Comparison of ENCODE assay signal across 8 cellular contexts in the genomic region with DNA sequence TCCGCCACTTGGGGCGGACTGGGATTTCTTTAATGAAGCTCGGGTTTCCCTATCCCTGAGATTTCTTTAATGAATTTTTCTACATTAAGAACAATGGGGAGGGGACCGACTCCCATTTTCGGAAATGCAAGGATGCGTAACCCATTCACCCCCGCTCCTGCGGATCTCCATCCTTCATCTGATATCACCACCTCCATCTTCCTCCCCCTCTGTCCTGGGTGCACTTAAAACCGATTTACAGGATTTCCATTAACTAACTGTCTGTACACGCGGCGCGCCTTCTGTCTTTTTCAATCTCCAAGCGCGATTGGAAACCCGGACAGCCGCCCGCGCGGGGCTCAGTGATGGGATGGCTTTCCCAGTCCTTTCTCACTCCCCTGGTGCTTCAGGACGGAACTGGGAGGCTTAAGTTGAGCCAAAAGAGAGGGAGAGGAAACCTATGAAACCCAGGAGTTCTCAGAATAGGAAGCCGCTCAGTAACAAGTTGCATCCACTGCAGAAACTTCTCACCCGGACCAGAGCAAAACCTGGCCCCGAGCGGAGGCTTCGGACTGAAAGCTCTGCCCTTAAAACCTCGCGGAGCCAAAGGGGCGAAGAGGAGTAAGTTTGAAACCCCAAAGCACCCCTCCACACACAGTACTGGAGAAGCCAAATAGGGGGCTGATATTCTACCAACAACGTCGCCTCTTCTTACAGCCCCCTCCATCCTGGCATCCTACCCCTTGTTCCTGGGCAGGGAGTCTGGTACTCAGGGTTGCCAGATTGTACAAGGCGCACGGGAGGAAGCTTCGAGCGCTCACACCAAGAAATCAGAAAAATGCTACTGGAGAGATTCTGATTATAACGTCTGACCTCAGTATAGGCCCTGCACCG. TPM values are rescaled to one million over a fixed set of nuclear protein-coding genes. Genes with fewer than 3 reads are reported as not detected.
DNase-seq lines count a peak whose midpoint lies in the region; ATAC-seq and TF ChIP-seq lines count a peak whose summit lies in the region.

No MANE protein-coding gene starts in this region.

- peaks cover 0 to 22% of the 10 kb centered on the region in 2 donors for H3K27me3 ChIP-seq in breast epithelium
- peaks cover 23 to 76% of the 10 kb centered on the region in 2 donors for H3K27me3 ChIP-seq in left lung
- peaks cover 70% of the 10 kb centered on the region for H3K27me3 ChIP-seq in transverse colon

- CTCF ChIA-PET in activated naive CD4-positive, alpha-beta T cell treated with anti-CD3 and anti-CD28 coated beads for 36 hours (lab: Charles Lee): interaction anchor here (0.7 to 6.0 kb wide), 2 partner anchors 122 to 1115 kb away, joined by 3 to 64 read pairs; no protein-coding TSS in a partner anchor

- ATAC-seq in activated naive CD4-positive, alpha-beta T cell treated with anti-CD3 and anti-CD28 coated beads, Interleukin-2, amount 50 U/mL, for 72 hours: no peak
- no peak for ATAC-seq in left lung
- ATAC-seq in GM21825 (IDR thresholded peaks at IDR 0.05; ENCODE audit: unreplicated experiment): no peak
- ATAC-seq in HG03045 (IDR thresholded peaks at IDR 0.05; ENCODE audit: unreplicated experiment): no peak

- DNase-seq in activated naive CD4-positive, alpha-beta T cell treated with anti-CD3 and anti-CD28 coated beads for 36 hours: no peak
- no peak for DNase-seq in activated naive CD4-positive, alpha-beta T cell treated with anti-CD3 and anti-CD28 coated beads, Interleukin-2, amount 50 U/mL, for 72 hours (ENCODE audit: low spot score in 2 of 2)
- no peak for DNase-seq in breast epithelium (ENCODE audit: low spot score in 2 of 2)
- peak; percentile 32 to 74 for DNase-seq in left lung
- no peak for DNase-seq in transverse colon
- no peak for DNase-seq in glomerular visceral epithelial cell (ENCODE audit: extremely low spot score)

- H3K27ac ChIP-seq in breast epithelium (peak overlapping the region; percentile 79 to 90), left lung (peak overlapping the region in 1 of 2 donors; percentile 84), transverse colon (peak overlapping the region; percentile 79 to 86 (median 84))

- TF ChIP-seq CTCF in breast epithelium (IDR thresholded peaks at IDR 0.05): peak in 2 of 3 donors; percentile 5 to 6
- TF ChIP-seq CTCF in left lung (IDR thresholded peaks at IDR 0.05): no peak
- no peak for TF ChIP-seq CTCF in transverse colon (IDR thresholded peaks at IDR 0.05)

- peak overlapping the region; percentile 63 for H3K4me3 Mint-ChIP-seq in activated naive CD4-positive, alpha-beta T cell treated with anti-CD3 and anti-CD28 coated beads for 36 hours

- H3K36me3 ChIP-seq in breast epithelium: no peaks in the 10 kb centered on the region
- no peaks in the 10 kb centered on the region for H3K36me3 ChIP-seq in left lung
- H3K36me3 ChIP-seq in transverse colon: no peaks in the 10 kb centered on the region

- in situ Hi-C loops in transverse colon (cut with MboI; ENCODE audit: low pct_ligation_motif_present in 1 of 4, low pct_unique_long_range_greater_than_20kb in 1 of 4, low sequenced_read_pairs in 3 of 4): loop anchor here in 3 of 4 donors (25.0 kb wide), 4 partner anchors 794 to 1469 kb away; no protein-coding TSS in a partner anchor

- no peak for TF ChIP-seq EP300 in transverse colon (IDR thresholded peaks at IDR 0.05; ENCODE audit: low read depth)

- peak overlapping the region; percentile 61 to 78 (median 64) for H3K4me3 ChIP-seq in breast epithelium
- H3K4me3 ChIP-seq in left lung: peak overlapping the region; percentile 47 to 48
- peak overlapping the region; percentile 37 to 55 (median 42) for H3K4me3 ChIP-seq in transverse colon

- WGBS in transverse colon (ENCODE audit: low coverage in 1 of 2), 2 donors: 26 to 32% methylated on average over 12 to 37 of the region's 37 CpGs

- H3K9me3 ChIP-seq in breast epithelium: no peaks in the 10 kb centered on the region
- H3K9me3 ChIP-seq in left lung: no peaks in the 10 kb centered on the region
- H3K9me3 ChIP-seq in transverse colon: no peaks in the 10 kb centered on the region

- intact Hi-C loops in activated naive CD4-positive, alpha-beta T cell treated with anti-CD3 and anti-CD28 coated beads for 36 hours (cut with micrococcal nuclease): loop anchor here (5.0 to 10.0 kb wide), 5 partner anchors 272 to 1529 kb away; no protein-coding TSS in a partner anchor
- intact Hi-C loops in breast epithelium (cut with DNase I; ENCODE audit: low total_unique reads) (loop anchor here (5.0 to 10.0 kb wide), 2 partner anchors 1112 to 1344 kb away; no protein-coding TSS in a partner anchor), left lung (cut with DNase I) (loop anchor here in 1 of 2 donors (10.0 kb wide), 2 partner anchors 792 to 1472 kb away; no protein-coding TSS in a partner anchor), transverse colon (cut with DNase I; ENCODE audit: low total_unique reads) (loop anchor here (5.0 to 10.0 kb wide), 4 partner anchors 452 to 1469 kb away; no protein-coding TSS in a partner anchor)

- no peaks in the 10 kb centered on the region for H3K9me3 Mint-ChIP-seq in activated naive CD4-positive, alpha-beta T cell treated with anti-CD3 and anti-CD28 coated beads for 36 hours
- H3K9me3 Mint-ChIP-seq in activated naive CD4-positive, alpha-beta T cell treated with anti-CD3 and anti-CD28 coated beads, Interleukin-2, amount 50 U/mL, for 72 hours: no peaks in the 10 kb centered on the region

- no peaks in the 10 kb centered on the region for H3K36me3 Mint-ChIP-seq in activated naive CD4-positive, alpha-beta T cell treated with anti-CD3 and anti-CD28 coated beads for 36 hours (ENCODE audit: low read depth)
- peaks cover 6 to 15% of the 10 kb centered on the region in 2 donors for H3K36me3 Mint-ChIP-seq in activated naive CD4-positive, alpha-beta T cell treated with anti-CD3 and anti-CD28 coated beads, Interleukin-2, amount 50 U/mL, for 72 hours

- no peak overlapping the region for H3K27ac Mint-ChIP-seq in activated naive CD4-positive, alpha-beta T cell treated with anti-CD3 and anti-CD28 coated beads for 36 hours
- H3K27ac Mint-ChIP-seq in activated naive CD4-positive, alpha-beta T cell treated with anti-CD3 and anti-CD28 coated beads, Interleukin-2, amount 50 U/mL, for 72 hours: no peak overlapping the region

- peaks cover 81% of the 10 kb centered on the region for H3K27me3 Mint-ChIP-seq in activated naive CD4-positive, alpha-beta T cell treated with anti-CD3 and anti-CD28 coated beads for 36 hours (ENCODE audit: low read depth)

- H3K4me1 ChIP-seq in breast epithelium (peaks cover 0 to 4% of the 10 kb centered on the region in 2 donors), left lung (peaks cover 14 to 51% of the 10 kb centered on the region in 2 donors), transverse colon (peaks cover 4 to 58% (median 16%) of the 10 kb centered on the region in 4 donors)

- TF ChIP-seq POLR2A in breast epithelium (IDR thresholded peaks at IDR 0.05) (no peak), transverse colon (IDR thresholded peaks at IDR 0.05) (no peak)

- H3K4me1 Mint-ChIP-seq in activated naive CD4-positive, alpha-beta T cell treated with anti-CD3 and anti-CD28 coated beads for 36 hours (ENCODE audit: low read depth): peaks cover 60% of the 10 kb centered on the region

RNA-seq across cellular contexts. Expression of a gene that starts 0.7 kb away (rescaled TPM):
- total RNA-seq in activated naive CD4-positive, alpha-beta T cell treated with anti-CD3 and anti-CD28 coated beads for 36 hours: under 1 TPM in 1 of 2 experiments, not detected in 1; 0.05 TPM
- total RNA-seq in activated naive CD4-positive, alpha-beta T cell treated with anti-CD3 and anti-CD28 coated beads, Interleukin-2, amount 50 U/mL, for 72 hours: under 1 TPM in 1 of 2 donors, not detected in 1; 0.06 TPM
- 100 to 1,000 TPM in 2 of 3 donors, 10 to 100 TPM in 1; 90.9 to 441 (median 281) TPM for total RNA-seq in breast epithelium
- 10 to 100 TPM; 26.5 to 74.3 TPM for total RNA-seq in left lung
- total RNA-seq in transverse colon: 10 to 100 TPM; 14.2 to 45.1 (median 32.3) TPM

RNA-seq across cellular contexts. Expression of a gene that starts 37.0 kb away (rescaled TPM):
- 100 to 1,000 TPM; 577 to 592 TPM for total RNA-seq in activated naive CD4-positive, alpha-beta T cell treated with anti-CD3 and anti-CD28 coated beads for 36 hours
- total RNA-seq in activated naive CD4-positive, alpha-beta T cell treated with anti-CD3 and anti-CD28 coated beads, Interleukin-2, amount 50 U/mL, for 72 hours: 100 to 1,000 TPM; 362 to 486 TPM
- total RNA-seq in breast epithelium (100 to 1,000 TPM; 171 to 206 (median 204) TPM), left lung (100 to 1,000 TPM; 316 to 322 TPM), transverse colon (100 to 1,000 TPM; 146 to 469 (median 349) TPM)

Comparison
In these comparisons a context has a peak if more than half of its experiments do, and no peak if none do; other contexts are left out.
1. DNase-seq: peak in left lung (2 of 2); none in activated naive CD4-positive, alpha-beta T cell treated with anti-CD3 and anti-CD28 coated beads for 36 hours (single experiment), activated naive CD4-positive, alpha-beta T cell treated with anti-CD3 and anti-CD28 coated beads, Interleukin-2, amount 50 U/mL, for 72 hours (0 of 2), breast epithelium (0 of 2), transverse colon (single experiment) and glomerular visceral epithelial cell (single experiment).
2. CTCF ChIP-seq: peak in breast epithelium (2 of 3); none in left lung (0 of 2) and transverse colon (0 of 5).
3. RNA of a gene that starts 0.7 kb away (total RNA-seq): 90.9 to 441 TPM in breast epithelium, 26.5 to 74.3 TPM in left lung and 14.2 to 45.1 TPM in transverse colon; 0.06 TPM in activated naive CD4-positive, alpha-beta T cell treated with anti-CD3 and anti-CD28 coated beads, Interleukin-2, amount 50 U/mL, for 72 hours and 0.05 TPM in activated naive CD4-positive, alpha-beta T cell treated with anti-CD3 and anti-CD28 coated beads for 36 hours; every median in the first group is over 10 times any median in the second.
4. Peak in every context shown above with its lines, with median percentiles within 50 percentile points of each other: H3K4me3 ChIP-seq.